ENCODE assay signal across 8 cellular contexts in genomic region chr10:102118867-102119266, GRCh38. TPM values are rescaled to one million over a fixed set of nuclear protein-coding genes. Genes with fewer than 3 reads are reported as not detected.
DNase-seq lines count a peak whose midpoint lies in the region; ATAC-seq and TF ChIP-seq lines count a peak whose summit lies in the region.

No MANE protein-coding gene starts in this region.

- peak overlapping the region; percentile 90 to 94 (median 92) for H3K4me3 Mint-ChIP-seq in CD4-positive, CD25-positive, alpha-beta regulatory T cell
- H3K4me3 Mint-ChIP-seq in IgD-negative memory B cell (peak overlapping the region; percentile 82 to 97 (median 94)), immature natural killer cell (peak overlapping the region; percentile 85 to 91 (median 89))

- peak overlapping the region; percentile 75 for H3K4me3 ChIP-seq in CD4-positive, CD25-positive, alpha-beta regulatory T cell (ENCODE audit: low read depth, low read length)

- peak overlapping the region; percentile 91 for H3K27ac ChIP-seq in CD4-positive, CD25-positive, alpha-beta regulatory T cell (ENCODE audit: insufficient read depth, low read length, poor library complexity, severe bottlenecking)

- H3K9me3 ChIP-seq in CD4-positive, CD25-positive, alpha-beta regulatory T cell (ENCODE audit: control insufficient read depth in 2 of 2, low read length in 2 of 2): no peaks in the 10 kb centered on the region

- H3K27me3 Mint-ChIP-seq in CD4-positive, CD25-positive, alpha-beta regulatory T cell: no peaks in the 10 kb centered on the region
- no peaks in the 10 kb centered on the region for H3K27me3 Mint-ChIP-seq in IgD-negative memory B cell
- H3K27me3 Mint-ChIP-seq in immature natural killer cell (ENCODE audit: low read depth in 3 of 3): peaks cover 2 to 14% (median 8%) of the 10 kb centered on the region in 3 donors

- H3K27ac Mint-ChIP-seq in CD4-positive, CD25-positive, alpha-beta regulatory T cell: peak overlapping the region; percentile 59 to 99 (median 87)
- H3K27ac Mint-ChIP-seq in IgD-negative memory B cell (peak overlapping the region; percentile 94 to 97 (median 94)), immature natural killer cell (peak overlapping the region; percentile 88 to 98 (median 98))

- no peaks in the 10 kb centered on the region for H3K9me3 Mint-ChIP-seq in CD4-positive, CD25-positive, alpha-beta regulatory T cell
- H3K9me3 Mint-ChIP-seq in IgD-negative memory B cell: no peaks in the 10 kb centered on the region
- H3K9me3 Mint-ChIP-seq in immature natural killer cell: no peaks in the 10 kb centered on the region

- H3K36me3 ChIP-seq in CD4-positive, CD25-positive, alpha-beta regulatory T cell (ENCODE audit: control insufficient read depth, insufficient read depth, low read length): no peaks in the 10 kb centered on the region

- peaks cover 66% of the 10 kb centered on the region for H3K4me1 ChIP-seq in CD4-positive, CD25-positive, alpha-beta regulatory T cell (ENCODE audit: control insufficient read depth, insufficient read depth, low read length, poor library complexity, severe bottlenecking)

- peak in 1 of 3 donors; percentile 47 for DNase-seq in CD4-positive, CD25-positive, alpha-beta regulatory T cell
- DNase-seq in amygdala (lab: John Stamatoyannopoulos, UW) (peak in 29 of 56 donors; percentile 8 to 51 (median 25)), immature natural killer cell (no peak), SHP77 treated with DMSO at 0.1 percent for 48 hours (lab: John Stamatoyannopoulos, UW) (no peak), GM20000 (ENCODE audit: low spot score) (no peak)
- DNase-seq in stimulated activated CD8-positive, alpha-beta memory T cell treated with anti-CD3 and anti-CD28 coated beads, Interleukin-4, amount 100 ng/mL, for 48 hours: peak; percentile 48

- no peaks in the 10 kb centered on the region for H3K36me3 Mint-ChIP-seq in CD4-positive, CD25-positive, alpha-beta regulatory T cell
- H3K36me3 Mint-ChIP-seq in IgD-negative memory B cell (no peaks in the 10 kb centered on the region), immature natural killer cell (no peaks in the 10 kb centered on the region)

- H3K4me1 Mint-ChIP-seq in CD4-positive, CD25-positive, alpha-beta regulatory T cell: peaks cover 11 to 66% (median 40%) of the 10 kb centered on the region in 4 donors
- H3K4me1 Mint-ChIP-seq in IgD-negative memory B cell: peaks cover 17 to 41% (median 34%) of the 10 kb centered on the region in 3 donors
- peaks cover 64% of the 10 kb centered on the region in 2 donors for H3K4me1 Mint-ChIP-seq in immature natural killer cell

- no peaks in the 10 kb centered on the region for H3K27me3 ChIP-seq in CD4-positive, CD25-positive, alpha-beta regulatory T cell (ENCODE audit: control insufficient read depth, insufficient read depth, low read length)

- TF ChIP-seq CTCF in GM20000 (IDR thresholded peaks at IDR 0.05; ENCODE audit: extremely low read depth, missing control alignments): no peak

- ATAC-seq in CD4-positive, CD25-positive, alpha-beta regulatory T cell (ENCODE audit: low read depth in 2 of 2): no peak
- no peak for ATAC-seq in HG03108 (IDR thresholded peaks at IDR 0.05; ENCODE audit: unreplicated experiment)

RNA-seq across cellular contexts. Expression of gene LDB1, which starts 1.3 kb away (rescaled TPM):
- 120 TPM for total RNA-seq in CD4-positive, CD25-positive, alpha-beta regulatory T cell
- polyA plus RNA-seq in CD4-positive, CD25-positive, alpha-beta regulatory T cell: 10 to 100 TPM; 18.1 to 30.5 (median 27.1) TPM
- polyA plus RNA-seq in IgD-negative memory B cell (24.8 TPM), immature natural killer cell (10 to 100 TPM in 2 of 3 donors, 1 to 10 TPM in 1; 5.5 to 24.8 (median 24.2) TPM)

RNA-seq across cellular contexts. Expression of gene PPRC1, which starts 14.0 kb away (rescaled TPM):
- total RNA-seq in CD4-positive, CD25-positive, alpha-beta regulatory T cell: 35.3 TPM
- 10 to 100 TPM in 2 of 4 donors, 1 to 10 TPM in 2; 6.6 to 13.0 (median 8.7) TPM for polyA plus RNA-seq in CD4-positive, CD25-positive, alpha-beta regulatory T cell
- polyA plus RNA-seq in IgD-negative memory B cell: 14.2 TPM
- polyA plus RNA-seq in immature natural killer cell: 10 to 100 TPM in 1 of 3 donors, 1 to 10 TPM in 2; 3.8 to 10.9 (median 7.5) TPM

RNA-seq across cellular contexts. Expression of gene NOLC1, which starts 33.3 kb away (rescaled TPM):
- 35.6 TPM for total RNA-seq in CD4-positive, CD25-positive, alpha-beta regulatory T cell
- polyA plus RNA-seq in CD4-positive, CD25-positive, alpha-beta regulatory T cell: 10 to 100 TPM; 29.5 to 46.5 (median 42.1) TPM
- 56.9 TPM for polyA plus RNA-seq in IgD-negative memory B cell
- 10 to 100 TPM; 15.1 to 80.4 (median 29.4) TPM for polyA plus RNA-seq in immature natural killer cell

RNA-seq across cellular contexts. Expression of gene HPS6, which starts 53.7 kb away (rescaled TPM):
- 15.8 TPM for total RNA-seq in CD4-positive, CD25-positive, alpha-beta regulatory T cell
- polyA plus RNA-seq in CD4-positive, CD25-positive, alpha-beta regulatory T cell: 10 to 100 TPM; 27.2 to 36.2 (median 29.2) TPM
- polyA plus RNA-seq in IgD-negative memory B cell (21.9 TPM), immature natural killer cell (10 to 100 TPM; 33.3 to 38.4 (median 34.0) TPM)

Comparison
In these comparisons a context has a peak if more than half of its experiments do, and no peak if none do; other contexts are left out.
1. DNase-seq: peak in amygdala (29 of 56) and stimulated activated CD8-positive, alpha-beta memory T cell treated with anti-CD3 and anti-CD28 coated beads, Interleukin-4, amount 100 ng/mL, for 48 hours (single experiment); none in immature natural killer cell (0 of 3), SHP77 treated with DMSO at 0.1 percent for 48 hours (single experiment) and GM20000 (single experiment).
2. Peak in every context shown above with its lines, with median percentiles within 50 percentile points of each other: H3K27ac Mint-ChIP-seq and H3K4me3 Mint-ChIP-seq.